8 cellular contexts compared by ENCODE assay signal in genomic region chr17:29579866-29580771, GRCh38. TPM values are rescaled to one million over a fixed set of nuclear protein-coding genes. Genes with fewer than 3 reads are reported as not detected.
DNase-seq lines count a peak whose midpoint lies in the region; ATAC-seq, FAIRE-seq and TF ChIP-seq lines count a peak whose summit lies in the region.

No MANE protein-coding gene starts in this region.

- FAIRE-seq in keratinocyte (lab: Jason Lieb, UNC): peak; percentile 96

- H3K36me3 Mint-ChIP-seq in WTC11: peaks cover 38% of the 10 kb centered on the region

- H3K27me3 Mint-ChIP-seq in WTC11 (ENCODE audit: low read depth): no peaks in the 10 kb centered on the region

- peaks cover 17% of the 10 kb centered on the region for H3K4me1 Mint-ChIP-seq in WTC11

- dilution Hi-C loops in keratinocyte (cut with MboI; ENCODE audit: extremely low pct_ligation_motif_present, low sequenced_read_pairs): no loop called here

- peak overlapping the region; percentile 56 for H3K27ac ChIP-seq in keratinocyte (ENCODE audit: control insufficient read depth, insufficient read depth, low read length)

- in situ Hi-C loops in T47D (cut with HindIII; ENCODE audit: low pct_unique_long_range_greater_than_20kb, low sequenced_read_pairs): no loop called here

- H3K9me3 Mint-ChIP-seq in WTC11: no peaks in the 10 kb centered on the region

- peak; percentile 66 for DNase-seq in NCI-H2196 (lab: John Stamatoyannopoulos, UW; ENCODE audit: unreplicated experiment)
- no peak for DNase-seq in NCI-H2196 treated with DMSO at 0.1 percent for 48 hours (lab: John Stamatoyannopoulos, UW; ENCODE audit: unreplicated experiment)
- DNase-seq in NCI-H2171 treated with DMSO at 0.1 percent for 48 hours (lab: John Stamatoyannopoulos, UW): peak; percentile 86
- DNase-seq in WTC11 (ENCODE audit: low spot score): peak; percentile 86
- peak; percentile 91 to 98 for DNase-seq in T47D (ENCODE audit: low read depth in 1 of 2, low spot score in 1 of 2)
- DNase-seq in keratinocyte (ENCODE audit: low read depth, low spot score): no peak
- DNase-seq in stimulated activated CD4-positive, alpha-beta T cell treated with anti-CD3 and anti-CD28 coated beads, Interleukin-2, amount 100 ng/mL, for 48 hours: peak; percentile 85 to 89

- no peak overlapping the region for H3K4me3 Mint-ChIP-seq in WTC11

- H3K4me2 ChIP-seq in keratinocyte (ENCODE audit: control insufficient read depth, extremely low read depth, insufficient read depth, low read depth, low read length): no peak overlapping the region

- H3K79me2 ChIP-seq in keratinocyte (ENCODE audit: control insufficient read depth, insufficient read depth, low read length): peaks cover 30% of the 10 kb centered on the region

- no peak overlapping the region for H2AFZ ChIP-seq in keratinocyte (ENCODE audit: control insufficient read depth, low read length)

- POLR2A ChIA-PET in WTC11 (lab: Charles Lee): interaction anchor here (2.0 kb wide), 1 partner anchor 11 kb away, joined by 12 read pairs; no protein-coding TSS in a partner anchor

- H3K27me3 ChIP-seq in keratinocyte (ENCODE audit: control insufficient read depth, extremely low read depth, insufficient read depth, low read length): no peaks in the 10 kb centered on the region

- peaks cover 13% of the 10 kb centered on the region for H3K9me1 ChIP-seq in keratinocyte (ENCODE audit: control insufficient read depth, extremely low read depth, insufficient read depth, low read length)

- no peak overlapping the region for H3K4me3 ChIP-seq in keratinocyte (ENCODE audit: control insufficient read depth in 2 of 3, extremely low read depth in 1 of 3, insufficient read depth in 2 of 3, low read depth in 1 of 3, low read length in 3 of 3)

- peaks cover 45% of the 10 kb centered on the region for H3K4me1 ChIP-seq in keratinocyte (ENCODE audit: control insufficient read depth, extremely low read depth, insufficient read depth, low read length)

- H3K9me3 ChIP-seq in keratinocyte (ENCODE audit: control insufficient read depth, low read depth, low read length): no peaks in the 10 kb centered on the region

- CTCF ChIA-PET in WTC11 (lab: Charles Lee): interaction anchor here (0.6 to 4.5 kb wide), 15 partner anchors 7 to 312 kb away, joined by 3 to 72 read pairs (median 4); partner anchors contain the start of gene ANKRD13B

- peaks cover 45 to 50% of the 10 kb centered on the region in 2 experiments for H3K36me3 ChIP-seq in keratinocyte (ENCODE audit: control insufficient read depth in 2 of 2, extremely low read depth in 1 of 2, insufficient read depth in 2 of 2, low read length in 2 of 2)

- peak; percentile 65 for ATAC-seq in HG03039 (IDR thresholded peaks at IDR 0.05; ENCODE audit: unreplicated experiment)
- ATAC-seq in WTC11: peak; percentile 86

- H4K20me1 ChIP-seq in keratinocyte (ENCODE audit: control insufficient read depth, extremely low read depth, insufficient read depth, low read length): peaks cover 21% of the 10 kb centered on the region

- H3K27ac Mint-ChIP-seq in WTC11: peak overlapping the region; percentile 28; the same call in 1 of the 2 replicates

- TF ChIP-seq CTCF in WTC11 (IDR thresholded peaks at IDR 0.05) (peak; percentile 68), keratinocyte (optimal IDR thresholded peaks at IDR 0.05 in 1 of 3, IDR thresholded peaks at IDR 0.05 in 1 of 3, conservative IDR thresholded peaks at IDR 0.05 in 1 of 3; ENCODE audit: extremely low read depth in 1 of 3, insufficient read depth in 2 of 3, low read length in 3 of 3) (peak; percentile 91 to 100 (median 95))

- H3K9ac ChIP-seq in keratinocyte (ENCODE audit: control insufficient read depth, extremely low read depth, insufficient read depth, low read length): no peak overlapping the region

TF ChIP-seq in WTC11, 78 proteins besides CTCF, POLR2A, EP300 and RAD21 (continues in another document):
- TF ChIP-seq FOXP1 (CRISPR knock-in tag; IDR thresholded peaks at IDR 0.05; ENCODE audit: borderline replicate concordance) (peak; percentile 34; the same call in 1 of the 2 replicates), E2F1 (CRISPR knock-in tag; IDR thresholded peaks at IDR 0.05) (no peak), USF1 (CRISPR knock-in tag; IDR thresholded peaks at IDR 0.05) (0 out of 2 replicates have a peak, but pooled peaks have one; percentile 45), MAX (CRISPR knock-in tag; IDR thresholded peaks at IDR 0.05) (peak; percentile 91), ZBTB21 (CRISPR knock-in tag; IDR thresholded peaks at IDR 0.05; ENCODE audit: borderline replicate concordance) (peak; percentile 40; the same call in 1 of the 2 replicates), SP1 (CRISPR knock-in tag; conservative IDR thresholded peaks at IDR 0.05) (0 out of 2 replicates have a peak, but pooled peaks have one; percentile 55)

RNA-seq across cellular contexts. Expression of gene GIT1, which starts 9.3 kb away (rescaled TPM):
- total RNA-seq in WTC11 (2021): 43.9 to 66.9 TPM (median 45.0 TPM) in 3 replicates
- polyA plus RNA-seq in keratinocyte: 35.9 to 42.7 TPM (median 37.9 TPM) in 3 replicates
- 34.5 TPM for polyA plus RNA-seq in keratinocyte (2011; ENCODE audit: low read depth)
- 26.3 and 43.3 TPM in 2 replicates for polyA plus RNA-seq in keratinocyte (2011; cell fraction: cytosol; rRNA removed)
- 55.9 and 64.8 TPM in 2 replicates for polyA plus RNA-seq in keratinocyte (2011; cell fraction: nucleus; rRNA removed)
- polyA plus RNA-seq in keratinocyte (2012; ENCODE audit: low replicate concordance): 28.3 and 36.4 TPM in 2 replicates
- polyA minus RNA-seq in keratinocyte: 43.0 to 93.0 TPM (median 49.5 TPM) in 3 replicates
- polyA minus RNA-seq in keratinocyte (2011; cell fraction: cytosol; rRNA and poly(A)+ RNA removed): 58.7 TPM
- 36.5 and 45.9 TPM in 2 replicates for polyA minus RNA-seq in keratinocyte (2011; cell fraction: nucleus; rRNA and poly(A)+ RNA removed)

RNA-seq across cellular contexts. Expression of gene TP53I13, which starts 11.6 kb away (rescaled TPM):
- 33.1 to 41.9 TPM (median 36.7 TPM) in 3 replicates for total RNA-seq in WTC11 (2021)
- polyA plus RNA-seq in keratinocyte: 11.9 to 34.7 TPM (median 14.5 TPM) in 3 replicates
- polyA plus RNA-seq in keratinocyte (2011; ENCODE audit: low read depth): 4.4 TPM
- 5.8 and 16.5 TPM in 2 replicates for polyA plus RNA-seq in keratinocyte (2011; cell fraction: cytosol; rRNA removed)
- polyA plus RNA-seq in keratinocyte (2011; cell fraction: nucleus; rRNA removed): 71.4 and 101 TPM in 2 replicates
- 17.7 and 24.8 TPM in 2 replicates for polyA plus RNA-seq in keratinocyte (2012; ENCODE audit: low replicate concordance)
- 10.9 to 22.2 TPM (median 13.1 TPM) in 3 replicates for polyA minus RNA-seq in keratinocyte
- polyA minus RNA-seq in keratinocyte (2011; cell fraction: cytosol; rRNA and poly(A)+ RNA removed): 39.5 TPM
- polyA minus RNA-seq in keratinocyte (2011; cell fraction: nucleus; rRNA and poly(A)+ RNA removed): 21.7 and 26.6 TPM in 2 replicates

RNA-seq across cellular contexts. Expression of gene ANKRD13B, which starts 12.8 kb away (rescaled TPM):
- total RNA-seq in WTC11 (2021): 29.8 to 45.5 TPM (median 32.2 TPM) in 3 replicates
- polyA plus RNA-seq in keratinocyte: 3.7 to 6.5 TPM (median 5.0 TPM) in 3 replicates
- 3.7 TPM for polyA plus RNA-seq in keratinocyte (2011; ENCODE audit: low read depth)
- 2.8 and 5.7 TPM in 2 replicates for polyA plus RNA-seq in keratinocyte (2011; cell fraction: cytosol; rRNA removed)
- 13.0 and 14.3 TPM in 2 replicates for polyA plus RNA-seq in keratinocyte (2011; cell fraction: nucleus; rRNA removed)
- polyA plus RNA-seq in keratinocyte (2012; ENCODE audit: low replicate concordance): 6.7 and 7.8 TPM in 2 replicates
- polyA minus RNA-seq in keratinocyte: 4.8 to 12.7 TPM (median 5.3 TPM) in 3 replicates
- polyA minus RNA-seq in keratinocyte (2011; cell fraction: cytosol; rRNA and poly(A)+ RNA removed): 12.9 TPM
- polyA minus RNA-seq in keratinocyte (2011; cell fraction: nucleus; rRNA and poly(A)+ RNA removed): 6.2 and 9.9 TPM in 2 replicates

RNA-seq across cellular contexts. Expression of gene ABHD15, which starts 13.3 kb away (rescaled TPM):
- total RNA-seq in WTC11 (2021): 2.6 to 3.3 TPM (median 2.8 TPM) in 3 replicates
- 6.2 to 6.9 TPM (median 6.8 TPM) in 3 replicates for polyA plus RNA-seq in keratinocyte
- polyA plus RNA-seq in keratinocyte (2011; ENCODE audit: low read depth): 1.5 TPM
- polyA plus RNA-seq in keratinocyte (2011; cell fraction: cytosol; rRNA removed): 5.3 and 5.5 TPM in 2 replicates
- 11.2 and 11.7 TPM in 2 replicates for polyA plus RNA-seq in keratinocyte (2011; cell fraction: nucleus; rRNA removed)
- polyA plus RNA-seq in keratinocyte (2012; ENCODE audit: low replicate concordance): 2.8 and 7.5 TPM in 2 replicates
- 9.9 to 13.5 TPM (median 13.0 TPM) in 3 replicates for polyA minus RNA-seq in keratinocyte
- 12.3 TPM for polyA minus RNA-seq in keratinocyte (2011; cell fraction: cytosol; rRNA and poly(A)+ RNA removed)
- polyA minus RNA-seq in keratinocyte (2011; cell fraction: nucleus; rRNA and poly(A)+ RNA removed): 12.8 and 13.8 TPM in 2 replicates

RNA-seq across cellular contexts. Expression of gene CORO6, which starts 42.6 kb away (rescaled TPM):
- 6.4 to 8.9 TPM (median 7.5 TPM) in 3 replicates for total RNA-seq in WTC11 (2021)
- polyA plus RNA-seq in keratinocyte: 20.5 to 50.9 TPM (median 28.8 TPM) in 3 replicates
- polyA plus RNA-seq in keratinocyte (2011; ENCODE audit: low read depth): 6.6 TPM
- 9.2 and 10.8 TPM in 2 replicates for polyA plus RNA-seq in keratinocyte (2011; cell fraction: cytosol; rRNA removed)
- 191 and 224 TPM in 2 replicates for polyA plus RNA-seq in keratinocyte (2011; cell fraction: nucleus; rRNA removed)
- polyA plus RNA-seq in keratinocyte (2012; ENCODE audit: low replicate concordance): 14.6 and 16.8 TPM in 2 replicates
- polyA minus RNA-seq in keratinocyte: 34.8 to 68.4 TPM (median 42.9 TPM) in 3 replicates
- polyA minus RNA-seq in keratinocyte (2011; cell fraction: cytosol; rRNA and poly(A)+ RNA removed): 17.6 TPM
- 35.6 and 40.7 TPM in 2 replicates for polyA minus RNA-seq in keratinocyte (2011; cell fraction: nucleus; rRNA and poly(A)+ RNA removed)

Comparison
In these comparisons a context has a peak if more than half of its experiments do, and no peak if none do; other contexts are left out.
1. DNase-seq: peak in NCI-H2196 (single experiment), NCI-H2171 treated with DMSO at 0.1 percent for 48 hours (single experiment), WTC11 (single experiment), T47D (2 of 2) and stimulated activated CD4-positive, alpha-beta T cell treated with anti-CD3 and anti-CD28 coated beads, Interleukin-2, amount 100 ng/mL, for 48 hours (2 of 2); none in NCI-H2196 treated with DMSO at 0.1 percent for 48 hours (single experiment) and keratinocyte (single experiment).